23 cellular contexts compared by ENCODE assay signal in the genomic region with DNA sequence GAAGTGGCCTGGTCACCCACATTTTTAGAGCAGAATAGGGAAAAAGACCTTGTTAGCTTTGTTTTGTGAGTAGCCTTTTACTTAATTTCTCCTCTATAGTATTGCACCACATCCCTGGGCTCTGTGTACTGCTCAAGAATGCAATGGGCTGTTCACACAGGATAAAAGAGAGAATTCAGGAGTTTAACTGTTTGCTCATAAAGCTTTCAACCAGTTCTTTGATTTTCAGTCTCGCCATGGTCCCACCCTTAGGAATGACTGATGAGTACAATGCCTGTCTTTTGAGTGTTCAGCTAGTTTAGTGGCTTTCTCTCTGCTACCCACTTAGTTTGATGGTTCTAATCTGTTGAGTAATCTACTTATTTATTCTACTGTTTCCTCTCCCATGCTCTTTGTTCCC.
"Had no signal": no experiment of that assay in that cellular context is flagged by ENCODE, and none has a peak within 500 bp of the region (broad histone marks: within the 10 kb centered on the region; RNA-seq: fewer than 3 reads in every experiment).

No MANE protein-coding gene starts in this region.

- H3K4me1 ChIP-seq: gastrocnemius medialis, heart right ventricle, psoas muscle had no signal

- DNase-seq: activated B cell treated with CpG ODN at 0.5 μM for 24 hours; activated CD4-positive, alpha-beta T cell treated with anti-CD3 and anti-CD28 coated beads, Interleukin-2, amount 10 ng/mL, durations not matched to agents 24 days and 14 days; activated CD8-positive, alpha-beta memory T cell treated with anti-CD3 and anti-CD28 coated beads, Interleukin-2, amount 50 U/mL, for 4 hours; activated CD8-positive, alpha-beta T cell treated with anti-CD3 and anti-CD28 coated beads, Interleukin-2, amount 10 ng/mL, durations not matched to agents 7 days and 5 days; activated gamma-delta T cell treated with Interleukin-2 at 50 U/mL for 16 hours; activated T-cell treated with anti-CD3 and anti-CD28 coated beads, Interleukin-2, amount 50 U/mL, for 72 hours; amygdala; cortex of kidney; effector CD8-positive, alpha-beta T cell; gastrocnemius medialis; heart right ventricle; natural killer cell; psoas muscle; stimulated activated CD4-positive, alpha-beta T cell treated with anti-CD3 and anti-CD28 coated beads, Interleukin-2, amount 100 ng/mL, for 24 hours had no signal

- H3K4me3 ChIP-seq: gastrocnemius medialis, heart right ventricle, psoas muscle had no signal

- FAIRE-seq: islet of Langerhans had no signal

- H3K36me3 Mint-ChIP-seq: activated naive CD8-positive, alpha-beta T cell; brain; natural killer cell; stimulated activated effector memory CD8-positive, alpha-beta T cell treated with anti-CD3 and anti-CD28 coated beads, Interleukin-12 subunit alpha, Interleukin-12 subunit beta, amount 100 ng/mL, for 72 hours had no signal

- H3K27me3 Mint-ChIP-seq: activated B cell treated with CpG ODN at 0.5 μM for 24 hours; activated CD4-positive, alpha-beta T cell treated with anti-CD3 and anti-CD28 coated beads, Interleukin-2, amount 10 ng/mL, durations not matched to agents 24 days and 14 days had no signal

- H3K27ac Mint-ChIP-seq: activated B cell treated with CpG ODN at 0.5 μM for 24 hours; activated CD4-positive, alpha-beta T cell treated with anti-CD3 and anti-CD28 coated beads, Interleukin-2, amount 10 ng/mL, durations not matched to agents 24 days and 14 days; activated CD8-positive, alpha-beta T cell treated with anti-CD3 and anti-CD28 coated beads, Interleukin-2, amount 10 ng/mL, durations not matched to agents 7 days and 5 days; activated naive CD8-positive, alpha-beta T cell; brain; natural killer cell; stimulated activated effector memory CD8-positive, alpha-beta T cell treated with anti-CD3 and anti-CD28 coated beads, Interleukin-12 subunit alpha, Interleukin-12 subunit beta, amount 100 ng/mL, for 72 hours; T-helper 2 cell treated with Interferon-gamma antibody and Interleukin-4, amounts not matched to agents 5 μg/mL and 100 μg/mL, for 36 hours had no signal

- H3K4me1 Mint-ChIP-seq: activated B cell treated with CpG ODN at 0.5 μM for 24 hours; activated CD4-positive, alpha-beta T cell treated with anti-CD3 and anti-CD28 coated beads, Interleukin-2, amount 10 ng/mL, durations not matched to agents 24 days and 14 days; brain; central memory CD8-positive, alpha-beta T cell; natural killer cell; stimulated activated effector memory CD8-positive, alpha-beta T cell treated with anti-CD3 and anti-CD28 coated beads, Interleukin-12 subunit alpha, Interleukin-12 subunit beta, amount 100 ng/mL, for 72 hours had no signal

- H3K36me3 ChIP-seq: gastrocnemius medialis, heart right ventricle had no signal

- H3K27me3 ChIP-seq: gastrocnemius medialis, heart right ventricle had no signal

- H3K9me3 ChIP-seq: gastrocnemius medialis, heart right ventricle, psoas muscle had no signal

- H3K9me3 Mint-ChIP-seq: activated B cell treated with CpG ODN at 0.5 μM for 24 hours; activated CD4-positive, alpha-beta T cell treated with anti-CD3 and anti-CD28 coated beads, Interleukin-2, amount 10 ng/mL, durations not matched to agents 24 days and 14 days; activated T-cell treated with anti-CD3 and anti-CD28 coated beads, Interleukin-2, amount 50 U/mL, for 72 hours; brain; central memory CD8-positive, alpha-beta T cell; stimulated activated effector memory CD8-positive, alpha-beta T cell treated with anti-CD3 and anti-CD28 coated beads, Interleukin-12 subunit alpha, Interleukin-12 subunit beta, amount 100 ng/mL, for 72 hours; T-helper 2 cell treated with Interferon-gamma antibody and Interleukin-4, amounts not matched to agents 5 μg/mL and 100 μg/mL, for 36 hours had no signal

- ATAC-seq: activated CD8-positive, alpha-beta T cell treated with anti-CD3 and anti-CD28 coated beads, Interleukin-2, amount 10 ng/mL, durations not matched to agents 7 days and 5 days; activated T-cell treated with anti-CD3 and anti-CD28 coated beads, Interleukin-2, amount 50 U/mL, for 72 hours; gastrocnemius medialis; heart right ventricle; left lobe of liver; natural killer cell; psoas muscle; sciatic nerve; stimulated activated effector memory CD8-positive, alpha-beta T cell treated with anti-CD3 and anti-CD28 coated beads, Interleukin-12 subunit alpha, Interleukin-12 subunit beta, amount 100 ng/mL, for 72 hours had no signal

- H3K27ac ChIP-seq: epithelial cell of prostate, gastrocnemius medialis, heart right ventricle, psoas muscle had no signal

- H3K4me3 Mint-ChIP-seq: activated B cell treated with CpG ODN at 0.5 μM for 24 hours; activated CD4-positive, alpha-beta T cell treated with anti-CD3 and anti-CD28 coated beads, Interleukin-2, amount 10 ng/mL, durations not matched to agents 24 days and 14 days; activated CD8-positive, alpha-beta T cell treated with anti-CD3 and anti-CD28 coated beads, Interleukin-2, amount 10 ng/mL, durations not matched to agents 7 days and 5 days; activated naive CD8-positive, alpha-beta T cell; activated T-cell treated with anti-CD3 and anti-CD28 coated beads, Interleukin-2, amount 50 U/mL, for 72 hours; brain; central memory CD8-positive, alpha-beta T cell; natural killer cell; stimulated activated effector memory CD8-positive, alpha-beta T cell treated with anti-CD3 and anti-CD28 coated beads, Interleukin-12 subunit alpha, Interleukin-12 subunit beta, amount 100 ng/mL, for 72 hours; T-helper 2 cell treated with Interferon-gamma antibody and Interleukin-4, amounts not matched to agents 5 μg/mL and 100 μg/mL, for 36 hours had no signal
